Comparison of ENCODE assay signal across 9 cellular contexts in the genomic region with DNA sequence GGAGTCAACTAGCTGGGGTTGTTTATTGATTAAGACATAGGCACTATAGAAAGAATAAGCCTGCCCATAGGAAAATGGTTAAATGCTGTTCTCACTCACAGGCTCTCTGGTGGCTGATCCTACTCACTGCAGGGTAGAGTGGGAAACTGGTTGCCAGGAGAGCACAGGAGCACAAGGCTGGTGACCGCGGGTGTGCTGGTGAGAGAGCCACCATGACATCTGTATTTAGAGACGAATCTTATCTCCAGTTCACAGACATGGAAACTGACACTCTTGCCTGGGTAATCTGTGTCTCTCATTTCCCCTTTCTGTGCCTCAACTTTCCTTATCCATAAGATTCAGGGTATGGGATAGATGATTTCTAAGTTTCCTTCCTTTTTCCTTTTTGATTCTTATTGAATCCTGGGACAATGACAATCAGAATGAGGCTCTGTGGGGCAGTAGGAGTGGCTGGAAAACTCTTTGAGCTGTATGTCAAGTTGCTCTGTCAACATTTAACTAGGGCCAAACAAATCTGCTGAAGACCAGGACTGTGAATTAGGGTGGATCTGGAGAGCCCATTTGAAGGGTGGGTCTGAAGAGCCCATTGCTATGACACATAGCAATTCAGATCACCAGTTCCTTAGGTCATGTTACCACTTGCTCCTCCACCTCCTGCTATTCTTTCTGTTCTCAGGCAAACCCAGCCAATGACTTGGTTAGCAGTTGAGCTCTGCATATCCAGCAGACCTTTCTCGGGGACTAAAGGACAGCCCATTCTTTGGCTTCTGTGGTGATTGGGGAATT.
DNase-seq lines count a peak whose midpoint lies in the region; TF ChIP-seq lines count a peak whose summit lies in the region.
"Had no signal": no experiment of that assay in that cellular context is flagged by ENCODE, and none has a peak within 500 bp of the region (broad histone marks: within the 10 kb centered on the region; RNA-seq: fewer than 3 reads in every experiment).

No MANE protein-coding gene starts in this region.

- H3K9me3 Mint-ChIP-seq in activated T-cell treated with anti-CD3 and anti-CD28 coated beads, Interleukin-2, amount 50 U/mL, for 24 hours = peaks cover 2% of the 10 kb centered on the region

- H3K36me3 Mint-ChIP-seq in activated T-cell treated with anti-CD3 and anti-CD28 coated beads, Interleukin-2, amount 50 U/mL, for 24 hours (ENCODE audit: low read depth) = no peaks in the 10 kb centered on the region

- WGBS in esophagus squamous epithelium, 2 donors = 72 to 80% methylated on average over 3 to 4 of the region's 4 CpGs

- H3K4me3 Mint-ChIP-seq in activated T-cell treated with anti-CD3 and anti-CD28 coated beads, Interleukin-2, amount 50 U/mL, for 24 hours = no peak overlapping the region

- H3K27ac ChIP-seq in esophagus squamous epithelium (peak overlapping the region; percentile 40 to 79 (median 65)), subcutaneous abdominal adipose tissue (ENCODE audit: low read depth, low read length) (peak overlapping the region; percentile 68)

- no peaks in the 10 kb centered on the region for H3K27me3 Mint-ChIP-seq in activated T-cell treated with anti-CD3 and anti-CD28 coated beads, Interleukin-2, amount 50 U/mL, for 24 hours

- H3K27me3 ChIP-seq in esophagus squamous epithelium = no peaks in the 10 kb centered on the region
- no peaks in the 10 kb centered on the region for H3K27me3 ChIP-seq in subcutaneous abdominal adipose tissue (ENCODE audit: control insufficient read depth in 5 of 5, insufficient read depth in 4 of 5, low read length in 5 of 5)

- H3K4me3 ChIP-seq in esophagus squamous epithelium (no peak overlapping the region), subcutaneous abdominal adipose tissue (ENCODE audit: low read depth in 1 of 5, low read length in 5 of 5) (no peak overlapping the region)

- intact Hi-C loops in esophagus squamous epithelium (cut with DNase I) = no loop called here

- no peak overlapping the region for H3K27ac Mint-ChIP-seq in activated T-cell treated with anti-CD3 and anti-CD28 coated beads, Interleukin-2, amount 50 U/mL, for 24 hours

- H3K36me3 ChIP-seq in esophagus squamous epithelium = no peaks in the 10 kb centered on the region
- no peaks in the 10 kb centered on the region for H3K36me3 ChIP-seq in subcutaneous abdominal adipose tissue (ENCODE audit: control insufficient read depth in 5 of 5, insufficient read depth in 5 of 5, low read length in 5 of 5)

- no peak overlapping the region for H3K9ac ChIP-seq in subcutaneous abdominal adipose tissue (ENCODE audit: low read length in 5 of 5)

- peaks cover 6% of the 10 kb centered on the region for H3K4me1 Mint-ChIP-seq in activated T-cell treated with anti-CD3 and anti-CD28 coated beads, Interleukin-2, amount 50 U/mL, for 24 hours (ENCODE audit: low read depth)

- no peaks in the 10 kb centered on the region for H3K9me3 ChIP-seq in esophagus squamous epithelium
- H3K9me3 ChIP-seq in subcutaneous abdominal adipose tissue (ENCODE audit: control insufficient read depth in 5 of 5, low read length in 5 of 5) = peaks cover 0 to 8% (median 3%) of the 10 kb centered on the region in 5 donors

- TF ChIP-seq CTCF in esophagus squamous epithelium (IDR thresholded peaks at IDR 0.05) = peak in 2 of 6 experiments; percentile 20 to 46

- H3K4me1 ChIP-seq in esophagus squamous epithelium (peaks cover 10 to 38% (median 12%) of the 10 kb centered on the region in 3 donors), subcutaneous abdominal adipose tissue (ENCODE audit: control insufficient read depth in 5 of 5, insufficient read depth in 5 of 5, low read length in 5 of 5) (peaks cover 0 to 16% (median 9%) of the 10 kb centered on the region in 5 donors)

- DNase-seq in NCI-H1417 (lab: John Stamatoyannopoulos, UW) = peak in 2 of 3 experiments; percentile 10 to 22
- DNase-seq in NCI-H1417 treated with DMSO at 0.1 percent for 48 hours (lab: John Stamatoyannopoulos, UW) = no peak
- DNase-seq in OCI-M2 (lab: John Stamatoyannopoulos, UW; ENCODE audit: unreplicated experiment) = peak; percentile 65
- DNase-seq in esophagus squamous epithelium (lab: John Stamatoyannopoulos, UW) = no peak
- no peak for DNase-seq in MV-4-11 (lab: John Stamatoyannopoulos, UW)
- DNase-seq in activated T-cell treated with anti-CD3 and anti-CD28 coated beads, Interleukin-2, amount 50 U/mL, for 24 hours = no peak
- DNase-seq in NCI-H1694 (lab: John Stamatoyannopoulos, UW) = no peak
- DNase-seq: activated T-cell treated with anti-CD3 and anti-CD28 coated beads, Interleukin-2, amount 50 U/mL, for 48 hours had no signal

- no peak for TF ChIP-seq POLR2A in esophagus squamous epithelium (IDR thresholded peaks at IDR 0.05)

Comparison
In these comparisons a context has a peak if more than half of its experiments do, and no peak if none do; other contexts are left out.
1. DNase-seq: peak in NCI-H1417 (2 of 3) and OCI-M2 (single experiment); none in NCI-H1417 treated with DMSO at 0.1 percent for 48 hours (single experiment), esophagus squamous epithelium (single experiment), MV-4-11 (single experiment), activated T-cell treated with anti-CD3 and anti-CD28 coated beads, Interleukin-2, amount 50 U/mL, for 24 hours (single experiment) and NCI-H1694 (single experiment).